Comparison of ENCODE assay signal across 13 cellular contexts in genomic region chr7:22660732-22661131, GRCh38.
A peak's percentile ranks its signal among the peaks of the same experiment; 100 is the strongest.
DNase-seq lines count a peak whose midpoint lies in the region; ATAC-seq and TF ChIP-seq lines count a peak whose summit lies in the region.
"Had no signal": no experiment of that assay in that cellular context is flagged by ENCODE, and none has a peak within 500 bp of the region (broad histone marks: within the 10 kb centered on the region; RNA-seq: fewer than 3 reads in every experiment).

No MANE protein-coding gene starts in this region.

- H3K4me1 ChIP-seq in GM23338 (ENCODE audit: insufficient read depth): 0 out of 2 replicates have a peak, but pooled peaks cover 4% of the 10 kb centered on the region

- no peaks in the 10 kb centered on the region for H3K27me3 ChIP-seq in GM23338 (ENCODE audit: insufficient read depth)
- no peaks in the 10 kb centered on the region for H3K27me3 ChIP-seq in kidney epithelial cell (ENCODE audit: control insufficient read depth, insufficient read depth, low read length)

- no peak overlapping the region for H3K27ac Mint-ChIP-seq in GM23338
- H3K27ac Mint-ChIP-seq: stimulated activated naive CD8-positive, alpha-beta T cell treated with anti-CD3 and anti-CD28 coated beads, Interleukin-15, Interleukin-2, amounts not matched to agents 100 ng/mL and 50 ng/mL, for 24 hours had no signal

- no peak overlapping the region for H2AFZ ChIP-seq in GM23338

- in situ Hi-C loops in SK-MEL-5 (cut with HindIII; ENCODE audit: low pct_unique_long_range_greater_than_20kb, low sequenced_read_pairs): no loop called here

- no peaks in the 10 kb centered on the region; the same call in 2 of the 3 replicates for H3K9me3 Mint-ChIP-seq in GM23338
- H3K9me3 Mint-ChIP-seq: central memory CD8-positive, alpha-beta T cell; stimulated activated naive CD8-positive, alpha-beta T cell treated with anti-CD3 and anti-CD28 coated beads, Interleukin-15, Interleukin-2, amounts not matched to agents 100 ng/mL and 50 ng/mL, for 24 hours had no signal

- no peak overlapping the region for H3K4me2 ChIP-seq in GM23338

- no peaks in the 10 kb centered on the region for H3K79me2 ChIP-seq in GM23338 (replicated peaks; ENCODE audit: insufficient read depth)

- no peak overlapping the region for H3K27ac ChIP-seq in GM23338 (ENCODE audit: low read depth)

- H3K36me3 ChIP-seq in GM23338 (ENCODE audit: insufficient read depth) (no peaks in the 10 kb centered on the region; the same call in 1 of the 2 replicates), kidney epithelial cell (ENCODE audit: control insufficient read depth, insufficient read depth, low read length) (no peaks in the 10 kb centered on the region)

- no peak overlapping the region for H3K4me3 Mint-ChIP-seq in GM23338
- H3K4me3 Mint-ChIP-seq: central memory CD8-positive, alpha-beta T cell; stimulated activated naive CD8-positive, alpha-beta T cell treated with anti-CD3 and anti-CD28 coated beads, Interleukin-15, Interleukin-2, amounts not matched to agents 100 ng/mL and 50 ng/mL, for 24 hours had no signal

- TF ChIP-seq CTCF in GM23338 (conservative IDR thresholded peaks at IDR 0.05; ENCODE audit: low read depth in 2 of 2) (peak; percentile 71 to 80), kidney epithelial cell (IDR thresholded peaks at IDR 0.05; ENCODE audit: insufficient read depth, low read length, poor library complexity, severe bottlenecking) (peak; percentile 7)

- H3K36me3 Mint-ChIP-seq in GM23338 (ENCODE audit: low read depth): no peaks in the 10 kb centered on the region

- DNase-seq in DMS53 treated with DMSO at 0.1 percent for 48 hours (lab: John Stamatoyannopoulos, UW; ENCODE audit: unreplicated experiment) (peak; percentile 87), GM23338 (ENCODE audit: low spot score) (peak; percentile 77), SK-MEL-5 (ENCODE audit: low read depth, low spot score) (peak; percentile 46), kidney epithelial cell (ENCODE audit: low read depth) (no peak), posterior vena cava (ENCODE audit: low spot score) (no peak), D341Med (ENCODE audit: low spot score) (no peak), T-helper 9 cell (no peak), T-helper 2 cell (no peak)
- DNase-seq: glutamatergic neuron; NCI-H446; stimulated activated CD4-positive, alpha-beta T cell treated with anti-CD3 and anti-CD28 coated beads, Interleukin-12 subunit alpha, Interleukin-12 subunit beta, amount 100 ng/mL, for 4 hours had no signal

- ATAC-seq in GM23338: peak; percentile 93

- H3K27me3 Mint-ChIP-seq in GM23338 (ENCODE audit: insufficient read depth, low read depth, poor library complexity): peaks cover 2% of the 10 kb centered on the region

- 0 out of 2 replicates have a peak, but pooled peaks cover 9% of the 10 kb centered on the region for H3K9me2 ChIP-seq in GM23338 (ENCODE audit: insufficient read depth)

- peaks cover 8% of the 10 kb centered on the region for H3K4me1 Mint-ChIP-seq in GM23338
- H3K4me1 Mint-ChIP-seq: central memory CD8-positive, alpha-beta T cell had no signal

- H3F3A ChIP-seq in GM23338 (replicated peaks; ENCODE audit: low read depth): no peaks in the 10 kb centered on the region

- H4K20me1 ChIP-seq in GM23338 (replicated peaks; ENCODE audit: insufficient read depth): no peaks in the 10 kb centered on the region

- intact Hi-C loops in posterior vena cava (cut with DNase I): no loop called here

- H3K4me3 ChIP-seq in GM23338 (no peak overlapping the region), kidney epithelial cell (ENCODE audit: low read depth, low read length) (no peak overlapping the region)

TF ChIP-seq in GM23338, 12 proteins besides CTCF, POLR2A, EP300 and RAD21:
- TF ChIP-seq ZNF462 (CRISPR knock-in tag; IDR thresholded peaks at IDR 0.05) (0 out of 2 replicates have a peak, but pooled peaks have one; percentile 16), ZNF114 (CRISPR knock-in tag; IDR thresholded peaks at IDR 0.05) (no peak)

Comparison
In these comparisons a context has a peak if more than half of its experiments do, and no peak if none do; other contexts are left out.
1. DNase-seq: peak in DMS53 treated with DMSO at 0.1 percent for 48 hours (single experiment), GM23338 (single experiment) and SK-MEL-5 (single experiment); none in kidney epithelial cell (single experiment), posterior vena cava (single experiment), D341Med (single experiment), T-helper 9 cell (single experiment) and T-helper 2 cell (0 of 5).